23 cellular contexts compared by ENCODE assay signal in the genomic region with DNA sequence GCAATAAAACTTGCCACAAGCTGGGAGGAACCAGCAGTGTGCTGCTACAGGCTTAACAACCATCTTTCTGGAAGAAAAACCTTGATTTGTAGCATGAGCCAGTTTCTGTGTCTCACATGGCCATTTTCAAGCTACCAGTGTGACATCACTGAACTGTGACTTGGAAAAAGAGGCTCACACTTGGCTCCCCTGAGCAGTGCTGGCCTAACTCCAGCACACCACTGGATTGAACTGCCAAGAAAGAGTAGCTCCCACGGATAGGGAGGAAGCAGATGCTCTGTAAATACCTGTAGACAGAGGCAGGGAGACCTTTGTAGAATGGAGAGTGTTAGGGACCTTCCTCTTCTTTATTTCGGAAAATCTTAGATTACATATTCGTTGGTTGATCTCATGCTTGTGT.
DNase-seq lines count a peak whose midpoint lies in the region; ATAC-seq and TF ChIP-seq lines count a peak whose summit lies in the region.
"Had no signal": no experiment of that assay in that cellular context is flagged by ENCODE, and none has a peak within 500 bp of the region (broad histone marks: within the 10 kb centered on the region; RNA-seq: fewer than 3 reads in every experiment).

No MANE protein-coding gene starts in this region.

- ATAC-seq in heart right ventricle, result peak; percentile 55 to 98 (median 92)
- ATAC-seq in activated naive CD4-positive, alpha-beta T cell treated with anti-CD3 and anti-CD28 coated beads, Interleukin-2, amount 50 U/mL, for 72 hours, result no peak
- ATAC-seq: activated CD4-positive, CD25-positive, alpha-beta regulatory T cell treated with anti-CD3 and anti-CD28 coated beads, Interleukin-2, amount 50 U/mL, for 24 hours; GM23338; upper lobe of right lung had no signal

- H3K4me1 ChIP-seq in heart right ventricle, result peaks cover 0 to 9% (median 0%) of the 10 kb centered on the region in 9 donors
- H3K4me1 ChIP-seq: colonic mucosa, prostate gland, upper lobe of right lung had no signal

- intact Hi-C loops in heart right ventricle (cut with DNase I) (no loop called here), Calu3 (cut with micrococcal nuclease; ENCODE audit: unreplicated experiment) (no loop called here)

- no peak overlapping the region for H3K27ac ChIP-seq in heart right ventricle
- H3K27ac ChIP-seq: 22Rv1, brain microvascular endothelial cell, colonic mucosa, prostate gland, upper lobe of right lung had no signal

- BruUV-seq in Calu3 (replicated peaks; lab: Mats Ljungman, UMichigan), result no TSS peak

- no peak overlapping the region for H3K27ac Mint-ChIP-seq in activated naive CD4-positive, alpha-beta T cell treated with anti-CD3 and anti-CD28 coated beads, Interleukin-2, amount 50 U/mL, for 72 hours
- no peak overlapping the region for H3K27ac Mint-ChIP-seq in Calu3 (ENCODE audit: unreplicated experiment)
- H3K27ac Mint-ChIP-seq: activated CD4-positive, alpha-beta memory T cell treated with anti-CD3 and anti-CD28 coated beads, Interleukin-2, amount 10 ng/mL, durations not matched to agents 7 days and 5 days; CD4-positive, alpha-beta memory T cell; GM23338 had no signal

- H3K9me3 ChIP-seq in heart right ventricle, result peaks cover 0 to 9% (median 0%) of the 10 kb centered on the region in 11 donors
- H3K9me3 ChIP-seq: colonic mucosa, prostate gland, upper lobe of right lung had no signal

- H3K4me1 Mint-ChIP-seq in Calu3 (ENCODE audit: low read depth, unreplicated experiment), result no peaks in the 10 kb centered on the region
- H3K4me1 Mint-ChIP-seq: activated CD4-positive, alpha-beta memory T cell treated with anti-CD3 and anti-CD28 coated beads, Interleukin-2, amount 10 ng/mL, durations not matched to agents 7 days and 5 days; CD4-positive, alpha-beta memory T cell; GM23338 had no signal

- CTCF ChIA-PET in Calu3 (lab: Charles Lee), result no interaction called here

- no peaks in the 10 kb centered on the region for H3K36me3 ChIP-seq in heart right ventricle
- H3K36me3 ChIP-seq: brain microvascular endothelial cell, colonic mucosa, prostate gland, upper lobe of right lung had no signal

- DNase-seq in DMS 273 (lab: John Stamatoyannopoulos, UW; ENCODE audit: unreplicated experiment) (peak; percentile 47), DMS 273 treated with DMSO at 0.1 percent for 48 hours (lab: John Stamatoyannopoulos, UW) (no peak), NCI-H1694 treated with DMSO at 0.1 percent for 48 hours (lab: John Stamatoyannopoulos, UW) (peak; percentile 6), heart right ventricle (peak; percentile 32 to 48), pons (ENCODE audit: low spot score) (peak; percentile 57), Calu3 (no peak)
- DNase-seq in activated CD4-positive, alpha-beta T cell treated with anti-CD3 and anti-CD28 coated beads for 48 hours, result no peak
- no peak for DNase-seq in activated naive CD4-positive, alpha-beta T cell treated with anti-CD3 and anti-CD28 coated beads, Interleukin-2, amount 50 U/mL, for 72 hours (ENCODE audit: low spot score in 2 of 2)
- DNase-seq: activated CD4-positive, alpha-beta memory T cell treated with anti-CD3 and anti-CD28 coated beads, Interleukin-2, amount 10 ng/mL, durations not matched to agents 7 days and 5 days; activated effector memory CD4-positive, alpha-beta T cell treated with anti-CD3 and anti-CD28 coated beads, Interleukin-2, amount 50 U/mL, for 16 hours; brain microvascular endothelial cell; CD4-positive, alpha-beta memory T cell; colonic mucosa; effector memory CD4-positive, alpha-beta T cell; GF-D8; islet precursor cell; NCI-H1436 treated with DMSO at 0.1 percent for 48 hours; NK-92 treated with Interleukin-12 subunit alpha and Interleukin-12 subunit beta, amount 100 ng/mL, for 24 hours; upper lobe of right lung had no signal

- H3K27me3 ChIP-seq in heart right ventricle, result no peaks in the 10 kb centered on the region
- H3K27me3 ChIP-seq: brain microvascular endothelial cell, colonic mucosa, upper lobe of right lung had no signal

- H3K4me3 ChIP-seq in heart right ventricle, result no peak overlapping the region
- H3K4me3 ChIP-seq: colonic mucosa, GM23338, prostate gland, upper lobe of right lung had no signal

- peaks cover 0 to 7% of the 10 kb centered on the region in 2 donors for H3K36me3 Mint-ChIP-seq in activated naive CD4-positive, alpha-beta T cell treated with anti-CD3 and anti-CD28 coated beads, Interleukin-2, amount 50 U/mL, for 72 hours
- H3K36me3 Mint-ChIP-seq in Calu3 (ENCODE audit: insufficient read depth, unreplicated experiment), result no peaks in the 10 kb centered on the region
- H3K36me3 Mint-ChIP-seq: CD4-positive, alpha-beta memory T cell had no signal

- WGBS in heart right ventricle, 2 donors, result 14 to 23% methylated on average over 3 of the region's 3 CpGs

- H3K9me3 Mint-ChIP-seq in activated naive CD4-positive, alpha-beta T cell treated with anti-CD3 and anti-CD28 coated beads, Interleukin-2, amount 50 U/mL, for 72 hours, result peaks cover 14 to 26% of the 10 kb centered on the region in 2 donors
- no peaks in the 10 kb centered on the region for H3K9me3 Mint-ChIP-seq in Calu3 (ENCODE audit: low read depth, unreplicated experiment)
- H3K9me3 Mint-ChIP-seq: activated CD4-positive, alpha-beta memory T cell treated with anti-CD3 and anti-CD28 coated beads, Interleukin-2, amount 10 ng/mL, durations not matched to agents 7 days and 5 days; GM23338 had no signal

- no peak overlapping the region for H3K4me3 Mint-ChIP-seq in Calu3 (ENCODE audit: low read depth, unreplicated experiment)
- H3K4me3 Mint-ChIP-seq: activated CD4-positive, alpha-beta memory T cell treated with anti-CD3 and anti-CD28 coated beads, Interleukin-2, amount 10 ng/mL, durations not matched to agents 7 days and 5 days; CD4-positive, alpha-beta memory T cell; GM23338 had no signal

- H3K27me3 Mint-ChIP-seq in Calu3 (ENCODE audit: unreplicated experiment), result peaks cover 14% of the 10 kb centered on the region
- H3K27me3 Mint-ChIP-seq: activated CD4-positive, alpha-beta memory T cell treated with anti-CD3 and anti-CD28 coated beads, Interleukin-2, amount 10 ng/mL, durations not matched to agents 7 days and 5 days; CD4-positive, alpha-beta memory T cell had no signal

- TF ChIP-seq CTCF in heart right ventricle (IDR thresholded peaks at IDR 0.05) (no peak), Calu3 (IDR thresholded peaks at IDR 0.05; ENCODE audit: unreplicated experiment) (no peak)

Comparison
In these comparisons a context has a peak if more than half of its experiments do, and no peak if none do; other contexts are left out.
1. DNase-seq: peak in DMS 273 (single experiment), NCI-H1694 treated with DMSO at 0.1 percent for 48 hours (single experiment), heart right ventricle (2 of 2) and pons (single experiment); none in DMS 273 treated with DMSO at 0.1 percent for 48 hours (single experiment), activated CD4-positive, alpha-beta T cell treated with anti-CD3 and anti-CD28 coated beads for 48 hours (single experiment), activated naive CD4-positive, alpha-beta T cell treated with anti-CD3 and anti-CD28 coated beads, Interleukin-2, amount 50 U/mL, for 72 hours (0 of 2) and Calu3 (single experiment).
2. ATAC-seq: peak in heart right ventricle (8 of 8); none in activated naive CD4-positive, alpha-beta T cell treated with anti-CD3 and anti-CD28 coated beads, Interleukin-2, amount 50 U/mL, for 72 hours (0 of 2).